1 cellular context compared by ENCODE assay signal in the genomic region with DNA sequence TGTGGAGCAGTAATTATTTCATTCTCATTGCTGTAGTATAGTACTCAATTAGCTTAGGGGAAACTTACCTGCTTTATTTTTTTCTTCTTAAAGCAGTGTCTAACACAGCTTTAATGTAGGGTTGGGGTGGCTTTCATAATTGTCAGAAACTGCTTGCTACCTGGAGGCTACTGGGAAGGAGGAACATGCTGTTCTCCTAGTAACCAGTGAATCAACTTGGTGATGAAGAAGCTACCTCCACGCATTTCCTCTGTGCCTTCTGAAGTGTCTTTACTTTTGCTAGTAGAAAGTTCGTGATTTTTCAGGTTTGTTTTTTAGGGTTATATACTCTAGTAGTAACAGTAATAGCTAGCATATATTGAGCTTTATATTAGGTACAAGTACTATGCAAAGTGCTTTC.
TF ChIP-seq lines count a peak whose summit lies in the region.

No MANE protein-coding gene starts in this region.

TF ChIP-seq in WTC11, 78 proteins besides CTCF, POLR2A, EP300 and RAD21:
- TF ChIP-seq ZNF121 (CRISPR knock-in tag; IDR thresholded peaks at IDR 0.05) (no peak), JAZF1 (CRISPR knock-in tag; IDR thresholded peaks at IDR 0.05) (no peak)
- TF ChIP-seq, protein P1, sequence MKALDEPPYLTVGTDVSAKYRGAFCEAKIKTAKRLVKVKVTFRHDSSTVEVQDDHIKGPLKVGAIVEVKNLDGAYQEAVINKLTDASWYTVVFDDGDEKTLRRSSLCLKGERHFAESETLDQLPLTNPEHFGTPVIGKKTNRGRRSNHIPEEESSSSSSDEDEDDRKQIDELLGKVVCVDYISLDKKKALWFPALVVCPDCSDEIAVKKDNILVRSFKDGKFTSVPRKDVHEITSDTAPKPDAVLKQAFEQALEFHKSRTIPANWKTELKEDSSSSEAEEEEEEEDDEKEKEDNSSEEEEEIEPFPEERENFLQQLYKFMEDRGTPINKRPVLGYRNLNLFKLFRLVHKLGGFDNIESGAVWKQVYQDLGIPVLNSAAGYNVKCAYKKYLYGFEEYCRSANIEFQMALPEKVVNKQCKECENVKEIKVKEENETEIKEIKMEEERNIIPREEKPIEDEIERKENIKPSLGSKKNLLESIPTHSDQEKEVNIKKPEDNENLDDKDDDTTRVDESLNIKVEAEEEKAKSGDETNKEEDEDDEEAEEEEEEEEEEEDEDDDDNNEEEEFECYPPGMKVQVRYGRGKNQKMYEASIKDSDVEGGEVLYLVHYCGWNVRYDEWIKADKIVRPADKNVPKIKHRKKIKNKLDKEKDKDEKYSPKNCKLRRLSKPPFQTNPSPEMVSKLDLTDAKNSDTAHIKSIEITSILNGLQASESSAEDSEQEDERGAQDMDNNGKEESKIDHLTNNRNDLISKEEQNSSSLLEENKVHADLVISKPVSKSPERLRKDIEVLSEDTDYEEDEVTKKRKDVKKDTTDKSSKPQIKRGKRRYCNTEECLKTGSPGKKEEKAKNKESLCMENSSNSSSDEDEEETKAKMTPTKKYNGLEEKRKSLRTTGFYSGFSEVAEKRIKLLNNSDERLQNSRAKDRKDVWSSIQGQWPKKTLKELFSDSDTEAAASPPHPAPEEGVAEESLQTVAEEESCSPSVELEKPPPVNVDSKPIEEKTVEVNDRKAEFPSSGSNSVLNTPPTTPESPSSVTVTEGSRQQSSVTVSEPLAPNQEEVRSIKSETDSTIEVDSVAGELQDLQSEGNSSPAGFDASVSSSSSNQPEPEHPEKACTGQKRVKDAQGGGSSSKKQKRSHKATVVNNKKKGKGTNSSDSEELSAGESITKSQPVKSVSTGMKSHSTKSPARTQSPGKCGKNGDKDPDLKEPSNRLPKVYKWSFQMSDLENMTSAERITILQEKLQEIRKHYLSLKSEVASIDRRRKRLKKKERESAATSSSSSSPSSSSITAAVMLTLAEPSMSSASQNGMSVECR (CRISPR knock-in tag; IDR thresholded peaks at IDR 0.05; ENCODE audit: borderline replicate concordance): no peak
- TF ChIP-seq, protein P2, sequence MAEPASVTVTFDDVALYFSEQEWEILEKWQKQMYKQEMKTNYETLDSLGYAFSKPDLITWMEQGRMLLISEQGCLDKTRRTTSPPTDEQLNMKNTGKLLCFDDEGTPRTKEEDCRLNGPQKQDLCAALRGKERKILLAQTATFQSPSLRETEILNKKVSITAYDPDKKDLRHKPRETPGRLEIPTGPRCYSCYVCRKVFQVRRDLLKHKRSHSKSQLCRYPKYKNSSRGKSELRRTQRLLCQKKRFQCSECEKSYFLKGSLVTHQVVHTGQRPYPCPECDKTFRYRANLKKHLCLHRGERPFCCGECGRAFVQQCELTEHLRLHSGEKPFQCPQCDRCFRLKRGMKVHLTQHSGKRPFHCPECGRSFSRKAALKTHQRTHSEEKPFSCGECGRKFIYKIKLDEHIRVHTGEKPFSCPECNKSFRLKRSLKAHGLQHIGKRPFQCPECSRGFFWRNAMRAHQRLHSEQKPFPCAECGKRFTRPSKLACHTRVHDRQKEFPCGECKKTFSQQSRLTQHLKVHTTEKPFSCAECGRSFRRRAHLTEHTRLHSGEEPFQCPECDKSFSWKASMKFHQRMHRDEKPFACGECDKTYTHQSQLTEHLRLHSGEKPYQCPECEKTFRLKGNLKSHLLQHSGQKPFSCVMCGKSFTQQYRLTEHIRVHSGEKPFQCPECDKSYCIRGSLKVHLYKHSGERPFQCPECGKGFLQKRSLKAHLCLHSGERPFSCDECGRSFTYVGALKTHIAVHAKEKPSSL (CRISPR knock-in tag; conservative IDR thresholded peaks at IDR 0.05): no peak
